In the genomic region with DNA sequence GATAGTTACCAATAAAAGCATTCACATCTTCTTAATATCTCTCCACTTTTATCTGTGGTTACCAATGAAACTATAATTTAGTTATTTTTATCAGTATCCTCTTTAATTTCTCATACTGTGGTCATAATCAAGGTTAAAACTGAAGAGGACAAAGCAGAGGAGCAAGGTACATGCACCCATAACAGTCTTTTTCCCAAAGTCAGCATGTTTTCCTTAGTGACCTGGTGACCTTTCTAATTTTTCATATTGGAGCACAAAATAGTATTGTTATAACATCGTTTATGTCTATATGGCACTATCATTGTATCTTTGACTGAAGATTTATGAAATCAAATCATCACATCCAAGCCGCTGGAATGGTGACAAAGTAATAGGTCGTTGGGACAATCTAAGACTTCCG, we compare ENCODE assay signal across 28 cellular contexts.
"Had no signal": no experiment of that assay in that cellular context is flagged by ENCODE, and none has a peak within 500 bp of the region (broad histone marks: within the 10 kb centered on the region; RNA-seq: fewer than 3 reads in every experiment).

No MANE protein-coding gene starts in this region.

- H3K27me3 ChIP-seq: colonic mucosa, dorsolateral prefrontal cortex, esophagus muscularis mucosa, esophagus squamous epithelium, foreskin keratinocyte, gastrocnemius medialis, gastroesophageal sphincter, heart left ventricle, heart right ventricle had no signal

- H3K9me3 ChIP-seq: colonic mucosa, esophagus muscularis mucosa, esophagus squamous epithelium, gastrocnemius medialis, gastroesophageal sphincter had no signal

- H3K4me3 ChIP-seq: colonic mucosa, coronary artery, dorsolateral prefrontal cortex, esophagus muscularis mucosa, esophagus squamous epithelium, gastrocnemius medialis, gastroesophageal sphincter, heart left ventricle, heart right ventricle had no signal

- H3K27ac ChIP-seq: colonic mucosa, coronary artery, dorsolateral prefrontal cortex, epithelial cell of prostate, esophagus muscularis mucosa, esophagus squamous epithelium, foreskin keratinocyte, gastrocnemius medialis, gastroesophageal sphincter, heart left ventricle, heart right ventricle had no signal

- DNase-seq: colonic mucosa; cortex of kidney; dermis blood vessel endothelial cell; dorsolateral prefrontal cortex; effector CD4-positive, alpha-beta T cell; effector CD8-positive, alpha-beta T cell; effector memory CD4-positive, alpha-beta T cell; effector memory CD8-positive, alpha-beta T cell; endodermal cell; erythroblast; esophagus squamous epithelium; foreskin fibroblast; foreskin keratinocyte; foreskin melanocyte; gastrocnemius medialis; glutamatergic neuron; head of caudate nucleus; heart left ventricle; heart right ventricle had no signal

- H3K4me1 ChIP-seq: colonic mucosa, esophagus muscularis mucosa, esophagus squamous epithelium, foreskin keratinocyte, gastrocnemius medialis, gastroesophageal sphincter, heart left ventricle, heart right ventricle had no signal

- FAIRE-seq: colon, endometrium, endothelial cell of umbilical vein, frontal cortex had no signal

- H3K36me3 ChIP-seq: colonic mucosa, esophagus muscularis mucosa, esophagus squamous epithelium, gastrocnemius medialis, gastroesophageal sphincter, heart left ventricle, heart right ventricle had no signal

- ATAC-seq: effector memory CD8-positive, alpha-beta T cell; esophagus mucosa; foreskin keratinocyte; gastrocnemius medialis; gastroesophageal sphincter; heart left ventricle; heart right ventricle had no signal
